Comparison of ENCODE assay signal across 26 cellular contexts in the genomic region with DNA sequence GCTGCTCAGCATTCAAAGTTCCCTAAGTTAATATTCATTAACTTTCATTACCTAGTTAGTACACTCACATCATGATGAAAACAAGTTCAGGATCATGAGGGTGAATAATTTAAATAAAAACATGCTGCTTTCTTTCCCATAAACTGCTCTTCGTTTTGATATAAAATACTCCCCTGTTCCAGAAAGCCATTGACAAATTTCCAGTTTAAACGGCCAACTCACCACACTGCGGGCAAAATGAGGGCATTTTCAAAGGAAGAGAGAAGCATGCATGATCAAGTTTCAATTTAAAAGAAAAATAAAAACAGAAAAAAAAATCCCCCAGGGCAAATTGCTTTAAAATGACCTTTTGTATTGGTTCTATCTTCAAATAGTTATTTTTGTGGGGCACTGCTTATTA.
"Had no signal": no experiment of that assay in that cellular context is flagged by ENCODE, and none has a peak within 500 bp of the region (broad histone marks: within the 10 kb centered on the region; RNA-seq: fewer than 3 reads in every experiment).

No MANE protein-coding gene starts in this region.

- H3K4me3 ChIP-seq: esophagus muscularis mucosa, neural progenitor cell, tibial nerve had no signal

- H3K4me2 ChIP-seq: neural progenitor cell had no signal

- H3K4me1 ChIP-seq: esophagus muscularis mucosa, neural progenitor cell, tibial nerve had no signal

- H3K27ac ChIP-seq: esophagus muscularis mucosa, neural progenitor cell, tibial nerve, WERI-Rb-1 had no signal

- H3K9me3 ChIP-seq: esophagus muscularis mucosa, tibial nerve had no signal

- H3K27me3 ChIP-seq: neural progenitor cell, tibial nerve had no signal

- FAIRE-seq: bronchial epithelial cell, kidney had no signal

- H3K36me3 ChIP-seq: esophagus muscularis mucosa, neural progenitor cell, tibial nerve, WERI-Rb-1 had no signal

- ATAC-seq: activated CD4-positive, CD25-positive, alpha-beta regulatory T cell treated with anti-CD3 and anti-CD28 coated beads, Interleukin-2, amount 50 U/mL, for 24 hours; left colon; naive thymus-derived CD8-positive, alpha-beta T cell; right cardiac atrium; T-helper 17 cell had no signal

- DNase-seq: activated CD4-positive, alpha-beta memory T cell treated with anti-CD3 and anti-CD28 coated beads for 36 hours; activated CD4-positive, alpha-beta T cell treated with anti-CD3 and anti-CD28 coated beads, Interleukin-2, amount 10 ng/mL, durations not matched to agents 24 days and 14 days; activated CD8-positive, alpha-beta memory T cell treated with anti-CD3 and anti-CD28 coated beads, Interleukin-2, amount 50 U/mL, for 4 hours; activated effector memory CD4-positive, alpha-beta T cell treated with anti-CD3 and anti-CD28 coated beads, Interleukin-2, amount 50 U/mL, for 16 hours; activated naive CD4-positive, alpha-beta T cell treated with anti-CD3 and anti-CD28 coated beads, Interleukin-2, amount 10 ng/mL, durations not matched to agents 7 days and 5 days; activated T-cell treated with anti-CD3 and anti-CD28 coated beads, Interleukin-2, amount 50 U/mL, for 1 hour; dermis blood vessel endothelial cell; effector CD4-positive, alpha-beta T cell; head of caudate nucleus; hippocampal formation; immature natural killer cell; kidney; left colon; naive thymus-derived CD8-positive, alpha-beta T cell; occipital lobe; right cardiac atrium; stimulated activated CD4-positive, alpha-beta T cell treated with anti-CD3 and anti-CD28 coated beads, Interleukin-2, amount 100 ng/mL, for 48 hours; stimulated activated naive CD4-positive, alpha-beta T cell treated with Interleukin-2 at 50 U/mL for 16 hours; T-helper 17 cell; T1000; WERI-Rb-1 had no signal

- H2AFZ ChIP-seq: neural progenitor cell had no signal

- H3K9ac ChIP-seq: neural progenitor cell had no signal
